ENCODE assay signal across 8 cellular contexts in the genomic region with DNA sequence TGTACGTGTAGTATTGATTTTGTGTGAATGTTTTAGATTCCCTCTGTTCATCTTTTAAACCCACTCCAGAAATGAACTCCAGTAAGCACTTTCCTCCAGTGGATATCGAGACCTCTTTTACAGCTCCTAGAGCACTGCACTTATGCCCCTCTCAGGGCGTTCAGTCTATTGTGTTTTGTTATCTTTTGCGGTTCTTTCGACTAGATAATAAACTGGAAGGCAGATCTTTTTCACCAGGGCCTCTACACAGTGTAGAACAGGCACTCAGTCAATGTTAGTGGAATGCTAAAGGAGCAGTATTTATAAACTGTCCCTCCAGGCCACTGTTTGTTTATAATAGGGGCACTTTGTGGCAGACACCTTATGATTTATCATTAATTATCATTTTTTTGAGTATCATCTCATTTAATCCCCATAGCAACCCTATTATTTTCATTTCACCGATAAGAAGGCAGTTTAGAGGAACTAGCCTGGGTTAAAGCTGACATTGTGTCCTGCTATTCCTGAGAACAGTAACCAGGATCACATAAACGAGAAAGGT. TPM values are rescaled to one million over a fixed set of nuclear protein-coding genes. Genes with fewer than 3 reads are reported as not detected.
A peak's percentile ranks its signal among the peaks of the same experiment; 100 is the strongest.
DNase-seq lines count a peak whose midpoint lies in the region; ATAC-seq and TF ChIP-seq lines count a peak whose summit lies in the region.

No MANE protein-coding gene starts in this region.

- H3K4me3 ChIP-seq in fibroblast of pulmonary artery (replicated peaks; ENCODE audit: low read depth, low read length) (peak overlapping the region; percentile 89), skeletal muscle tissue (ENCODE audit: low read length in 3 of 3) (peak overlapping the region; percentile 75 to 89 (median 86))

- H3K9ac ChIP-seq in skeletal muscle tissue (ENCODE audit: low read depth in 1 of 3, low read length in 3 of 3), result peak overlapping the region; percentile 81 to 91 (median 89)

- H3K4me1 Mint-ChIP-seq in activated naive CD4-positive, alpha-beta T cell treated with anti-CD3 and anti-CD28 coated beads for 36 hours (ENCODE audit: low read depth), result peaks cover 43% of the 10 kb centered on the region

- TF ChIP-seq CTCF in fibroblast of pulmonary artery (IDR thresholded peaks at IDR 0.05; ENCODE audit: low read length, missing control alignments) (no peak), GM10248 (IDR thresholded peaks at IDR 0.05; ENCODE audit: control extremely low read depth, extremely low read depth, low read depth, missing control alignments) (no peak)

- DNase-seq in activated naive CD4-positive, alpha-beta T cell treated with anti-CD3 and anti-CD28 coated beads for 36 hours, result no peak
- DNase-seq in activated naive CD4-positive, alpha-beta T cell treated with anti-CD3 and anti-CD28 coated beads, Interleukin-2, amount 50 U/mL, for 72 hours (ENCODE audit: low spot score in 2 of 2), result no peak
- DNase-seq in SW480 (ENCODE audit: low spot score) (peak; percentile 42), fibroblast of pulmonary artery (ENCODE audit: low read depth) (peak; percentile 38), GM10248 (ENCODE audit: extremely low spot score) (no peak), NCI-H446 treated with DMSO at 0.1 percent for 48 hours (lab: John Stamatoyannopoulos, UW) (no peak)
- no peak for DNase-seq in activated naive CD4-positive, alpha-beta T cell (lab: John Stamatoyannopoulos, UW)

- H3K36me3 Mint-ChIP-seq in activated naive CD4-positive, alpha-beta T cell treated with anti-CD3 and anti-CD28 coated beads for 36 hours (ENCODE audit: low read depth), result peaks cover 1% of the 10 kb centered on the region
- peaks cover 21 to 38% of the 10 kb centered on the region in 2 donors for H3K36me3 Mint-ChIP-seq in activated naive CD4-positive, alpha-beta T cell treated with anti-CD3 and anti-CD28 coated beads, Interleukin-2, amount 50 U/mL, for 72 hours

- peak overlapping the region; percentile 84 for H3K4me3 Mint-ChIP-seq in activated naive CD4-positive, alpha-beta T cell treated with anti-CD3 and anti-CD28 coated beads for 36 hours

- POLR2A ChIA-PET in GM10248 (lab: Yijun Ruan, JAX), result no interaction called here

- intact Hi-C loops in activated naive CD4-positive, alpha-beta T cell treated with anti-CD3 and anti-CD28 coated beads for 36 hours (cut with micrococcal nuclease), result loop anchor here (1.0 to 10.0 kb wide), 7 partner anchors 62 to 656 kb away; partner anchors contain the start of genes DHX57, HNRNPLL, MORN2 and THUMPD2

- H3K27me3 ChIP-seq in skeletal muscle tissue (ENCODE audit: control insufficient read depth in 3 of 3, insufficient read depth in 3 of 3, low read length in 3 of 3), result no peaks in the 10 kb centered on the region

- H3K36me3 ChIP-seq in skeletal muscle tissue (ENCODE audit: control insufficient read depth in 3 of 3, insufficient read depth in 3 of 3, low read length in 3 of 3), result peaks cover 0 to 2% (median 0%) of the 10 kb centered on the region in 3 donors

- CTCF ChIA-PET in activated naive CD4-positive, alpha-beta T cell treated with anti-CD3 and anti-CD28 coated beads for 36 hours (lab: Charles Lee), result interaction anchor here (1.1 to 4.3 kb wide), 3 partner anchors 63 to 174 kb away, joined by 3 to 53 read pairs (median 5); no protein-coding TSS in a partner anchor
- CTCF ChIA-PET in GM10248 (lab: Yijun Ruan, JAX), result interaction anchor here (0.9 to 3.7 kb wide), 4 partner anchors 9 to 63 kb away, joined by 3 to 18 read pairs (median 10); no protein-coding TSS in a partner anchor

- H3K27ac Mint-ChIP-seq in activated naive CD4-positive, alpha-beta T cell treated with anti-CD3 and anti-CD28 coated beads for 36 hours, result peak overlapping the region; percentile 93
- peak overlapping the region in 1 of 2 donors; percentile 95 for H3K27ac Mint-ChIP-seq in activated naive CD4-positive, alpha-beta T cell treated with anti-CD3 and anti-CD28 coated beads, Interleukin-2, amount 50 U/mL, for 72 hours

- H3K27me3 Mint-ChIP-seq in activated naive CD4-positive, alpha-beta T cell treated with anti-CD3 and anti-CD28 coated beads for 36 hours (ENCODE audit: low read depth), result no peaks in the 10 kb centered on the region

- H3K4me1 ChIP-seq in skeletal muscle tissue (ENCODE audit: control insufficient read depth in 3 of 3, insufficient read depth in 3 of 3, low read length in 3 of 3), result peaks cover 27 to 42% (median 37%) of the 10 kb centered on the region in 3 donors

- H3K9me3 ChIP-seq in skeletal muscle tissue (ENCODE audit: control insufficient read depth in 3 of 3, low read length in 3 of 3), result no peaks in the 10 kb centered on the region

- no peak for ATAC-seq in activated naive CD4-positive, alpha-beta T cell treated with anti-CD3 and anti-CD28 coated beads, Interleukin-2, amount 50 U/mL, for 72 hours

- H3K9me3 Mint-ChIP-seq in activated naive CD4-positive, alpha-beta T cell treated with anti-CD3 and anti-CD28 coated beads for 36 hours, result no peaks in the 10 kb centered on the region
- H3K9me3 Mint-ChIP-seq in activated naive CD4-positive, alpha-beta T cell treated with anti-CD3 and anti-CD28 coated beads, Interleukin-2, amount 50 U/mL, for 72 hours, result no peaks in the 10 kb centered on the region

- H3K27ac ChIP-seq in skeletal muscle tissue (ENCODE audit: low read depth, low read length), result peak overlapping the region; percentile 88

RNA-seq across cellular contexts. Expression of gene SOS1, which starts 0.7 kb away (rescaled TPM):
- total RNA-seq in activated naive CD4-positive, alpha-beta T cell treated with anti-CD3 and anti-CD28 coated beads for 36 hours, result 10 to 100 TPM; 16.8 to 17.1 TPM
- 10 to 100 TPM; 34.8 to 57.1 TPM for total RNA-seq in activated naive CD4-positive, alpha-beta T cell treated with anti-CD3 and anti-CD28 coated beads, Interleukin-2, amount 50 U/mL, for 72 hours
- total RNA-seq in skeletal muscle tissue, result 14.1 TPM

Comparison
In these comparisons a context has a peak if more than half of its experiments do, and no peak if none do; other contexts are left out.
1. DNase-seq: peak in SW480 (single experiment) and fibroblast of pulmonary artery (single experiment); none in activated naive CD4-positive, alpha-beta T cell treated with anti-CD3 and anti-CD28 coated beads for 36 hours (single experiment), activated naive CD4-positive, alpha-beta T cell treated with anti-CD3 and anti-CD28 coated beads, Interleukin-2, amount 50 U/mL, for 72 hours (0 of 2), GM10248 (single experiment), NCI-H446 treated with DMSO at 0.1 percent for 48 hours (single experiment) and activated naive CD4-positive, alpha-beta T cell (0 of 4).